In the genomic region with DNA sequence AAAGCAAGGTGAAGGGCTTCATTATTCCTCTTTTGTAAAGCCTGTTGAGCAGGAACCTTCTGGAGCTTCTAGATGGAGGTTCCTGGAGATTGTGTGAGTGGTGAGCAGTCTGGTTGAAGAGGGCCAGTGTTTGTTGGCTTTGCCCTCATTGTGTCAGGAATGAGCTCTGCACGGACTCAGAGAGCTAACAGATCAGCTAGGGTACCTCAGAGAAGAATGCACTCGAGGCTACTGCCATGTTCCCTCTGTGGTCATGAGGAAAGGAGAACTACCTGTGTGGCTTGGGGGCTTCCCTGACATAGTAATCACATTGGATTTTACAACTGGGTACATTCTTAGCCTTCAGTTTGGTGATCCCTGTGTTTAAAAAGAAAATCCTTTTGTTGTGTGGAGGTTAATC, we compare ENCODE assay signal across 14 cellular contexts.
"Had no signal": no experiment of that assay in that cellular context is flagged by ENCODE, and none has a peak within 500 bp of the region (broad histone marks: within the 10 kb centered on the region; RNA-seq: fewer than 3 reads in every experiment).

No MANE protein-coding gene starts in this region.

- H3K9me3 Mint-ChIP-seq: activated CD4-positive, alpha-beta T cell treated with anti-CD3 and anti-CD28 coated beads, Interleukin-2, amount 10 ng/mL, durations not matched to agents 7 days and 5 days; activated naive CD4-positive, alpha-beta T cell treated with anti-CD3 and anti-CD28 coated beads, Interleukin-2, amount 50 U/mL, for 72 hours; activated T-cell treated with anti-CD3 and anti-CD28 coated beads, Interleukin-2, amount 50 U/mL, for 72 hours; central memory CD8-positive, alpha-beta T cell; immature natural killer cell; type B pancreatic cell had no signal

- H3K9me3 ChIP-seq: pancreas, suprapubic skin had no signal

- H3K27me3 Mint-ChIP-seq: activated CD4-positive, alpha-beta T cell treated with anti-CD3 and anti-CD28 coated beads, Interleukin-2, amount 10 ng/mL, durations not matched to agents 7 days and 5 days; central memory CD8-positive, alpha-beta T cell; type B pancreatic cell had no signal

- FAIRE-seq: pancreas had no signal

- H3K36me3 ChIP-seq: pancreas, suprapubic skin had no signal

- DNase-seq: activated CD8-positive, alpha-beta memory T cell treated with anti-CD3 and anti-CD28 coated beads, Interleukin-2, amount 50 U/mL, for 48 hours; activated gamma-delta T cell; cortex of kidney; foreskin keratinocyte; mammary epithelial cell; stimulated activated naive CD4-positive, alpha-beta T cell had no signal

- H3K4me1 ChIP-seq: foreskin keratinocyte had no signal

- H3K27me3 ChIP-seq: pancreas, suprapubic skin had no signal

- H3K4me3 Mint-ChIP-seq: activated CD4-positive, alpha-beta T cell treated with anti-CD3 and anti-CD28 coated beads, Interleukin-2, amount 10 ng/mL, durations not matched to agents 7 days and 5 days; activated T-cell treated with anti-CD3 and anti-CD28 coated beads, Interleukin-2, amount 50 U/mL, for 72 hours; central memory CD8-positive, alpha-beta T cell; immature natural killer cell had no signal

- H3K27ac ChIP-seq: foreskin keratinocyte, pancreas, suprapubic skin had no signal

- H3K36me3 Mint-ChIP-seq: activated naive CD4-positive, alpha-beta T cell treated with anti-CD3 and anti-CD28 coated beads, Interleukin-2, amount 50 U/mL, for 72 hours; immature natural killer cell; type B pancreatic cell had no signal

- H3K27ac Mint-ChIP-seq: activated CD4-positive, alpha-beta T cell treated with anti-CD3 and anti-CD28 coated beads, Interleukin-2, amount 10 ng/mL, durations not matched to agents 7 days and 5 days; activated naive CD4-positive, alpha-beta T cell treated with anti-CD3 and anti-CD28 coated beads, Interleukin-2, amount 50 U/mL, for 72 hours; activated T-cell treated with anti-CD3 and anti-CD28 coated beads, Interleukin-2, amount 50 U/mL, for 72 hours; immature natural killer cell; type B pancreatic cell had no signal

- H3K4me3 ChIP-seq: pancreas, suprapubic skin had no signal

- H3K4me1 Mint-ChIP-seq: activated CD4-positive, alpha-beta T cell treated with anti-CD3 and anti-CD28 coated beads, Interleukin-2, amount 10 ng/mL, durations not matched to agents 7 days and 5 days; central memory CD8-positive, alpha-beta T cell; immature natural killer cell had no signal
